Comparison of ENCODE assay signal across 8 cellular contexts in genomic region chr1:237041795-237042466, GRCh38. TPM values are rescaled to one million over a fixed set of nuclear protein-coding genes. Genes with fewer than 3 reads are reported as not detected.
DNase-seq lines count a peak whose midpoint lies in the region; ATAC-seq lines count a peak whose summit lies in the region.

Gene RYR2 (plus strand): TSS chr1:237042184. CDS start chr1:237042522, 338 bp downstream.

- peak; percentile 24 to 30 for DNase-seq in activated T-cell treated with anti-CD3 and anti-CD28 coated beads, Interleukin-2, amount 50 U/mL, for 48 hours
- DNase-seq in hippocampal formation (lab: John Stamatoyannopoulos, UW), result peak; percentile 11
- no peak for DNase-seq in RKO (ENCODE audit: low spot score)
- no peak for DNase-seq in left lobe of liver (ENCODE audit: low spot score)
- DNase-seq in DMS79 treated with DMSO at 0.1 percent for 48 hours (lab: John Stamatoyannopoulos, UW), result no peak

- no peak within 1 kb of the TSS for H3K4me3 ChIP-seq in skeletal muscle satellite cell (ENCODE audit: low read length)

- no peaks in the 10 kb centered on the region for H3K4me1 ChIP-seq in skeletal muscle satellite cell (ENCODE audit: control insufficient read depth, insufficient read depth, low read length)

- H3K9ac ChIP-seq in skeletal muscle satellite cell (ENCODE audit: low read depth, low read length), result no peak within 1 kb of the TSS

- ATAC-seq in HG02759 (IDR thresholded peaks at IDR 0.05; ENCODE audit: unreplicated experiment) (peak; percentile 52), left lobe of liver (no peak), GM18858 (IDR thresholded peaks at IDR 0.05; ENCODE audit: unreplicated experiment) (no peak)

- peaks cover 19% of the 10 kb centered on the region for H3K27me3 ChIP-seq in skeletal muscle satellite cell (ENCODE audit: control insufficient read depth, insufficient read depth, low read length)

- no peaks in the 10 kb centered on the region for H3K9me3 ChIP-seq in skeletal muscle satellite cell (replicated peaks; ENCODE audit: low read length)

- peak within 1 kb of the TSS; percentile 44 for H3K4me2 ChIP-seq in skeletal muscle satellite cell (ENCODE audit: low read length)

- H3K36me3 ChIP-seq in skeletal muscle satellite cell (ENCODE audit: insufficient read depth, low read length), result no peaks in the 10 kb centered on the region

RNA-seq across cellular contexts. Expression of gene RYR2, which starts in this region (rescaled TPM):
- not detected in 2 replicates for total RNA-seq in skeletal muscle satellite cell (2012; rRNA removed)
- 0.03 TPM for total RNA-seq in left lobe of liver

Comparison
In these comparisons a context has a peak if more than half of its experiments do, and no peak if none do; other contexts are left out.
1. DNase-seq: peak in activated T-cell treated with anti-CD3 and anti-CD28 coated beads, Interleukin-2, amount 50 U/mL, for 48 hours (2 of 2) and hippocampal formation (2 of 2); none in RKO (single experiment), left lobe of liver (single experiment) and DMS79 treated with DMSO at 0.1 percent for 48 hours (single experiment).